ENCODE assay signal across 11 cellular contexts in the genomic region with DNA sequence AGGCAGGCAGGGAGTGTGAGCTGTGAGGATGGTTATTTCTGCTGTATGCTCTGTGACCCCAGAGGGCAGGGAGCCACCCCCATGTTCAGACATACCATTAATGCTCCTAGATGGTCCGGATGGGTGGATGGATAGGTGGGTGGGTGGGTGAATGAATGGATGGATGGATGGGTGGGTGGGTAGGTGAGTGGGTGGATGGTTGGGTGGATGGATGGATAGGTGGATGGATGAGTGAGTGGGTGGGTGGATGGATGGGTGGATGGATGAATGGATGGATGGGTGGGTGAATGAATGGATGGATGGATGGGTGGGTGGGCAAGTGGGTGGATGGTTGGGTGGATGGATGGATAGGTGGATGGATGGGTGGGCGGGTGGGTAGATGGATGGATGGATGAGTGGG.
"Had no signal": no experiment of that assay in that cellular context is flagged by ENCODE, and none has a peak within 500 bp of the region (broad histone marks: within the 10 kb centered on the region; RNA-seq: fewer than 3 reads in every experiment).

No MANE protein-coding gene starts in this region.

- H2AFZ ChIP-seq: GM23248, GM23338 had no signal

- H3K27ac Mint-ChIP-seq: GM23338, H9, HFFc6 had no signal

- H3K4me3 ChIP-seq: GM23248, GM23338, HAP-1 had no signal

- H3K4me2 ChIP-seq: GM23338 had no signal

- H3K27ac ChIP-seq: GM23248 had no signal

- H3K9me3 ChIP-seq: HAP-1 had no signal

- H3K36me3 ChIP-seq: HAP-1 had no signal

- H3K9ac ChIP-seq: GM23248 had no signal

- H3K4me1 ChIP-seq: HAP-1 had no signal

- FAIRE-seq: H1, H54 had no signal

- DNase-seq: GM23248, GOT3, H7, H9, HCEC 1CT, HFFc6 had no signal

- ATAC-seq: GM23338, HCT116 had no signal

- H3K4me3 Mint-ChIP-seq: GM23338, H9, HFFc6 had no signal

- H3K9me3 Mint-ChIP-seq: GM23338, H9, HFFc6 had no signal
